Comparison of ENCODE assay signal across 29 cellular contexts in genomic region chr1:236841341-236841740, GRCh38.
"Had no signal": no experiment of that assay in that cellular context is flagged by ENCODE, and none has a peak within 500 bp of the region (broad histone marks: within the 10 kb centered on the region; RNA-seq: fewer than 3 reads in every experiment).

No MANE protein-coding gene starts in this region.

- H3K27me3 ChIP-seq: neural progenitor cell, ovary, right lobe of liver, sigmoid colon, suprapubic skin, testis, tibial artery, transverse colon, upper lobe of right lung, vagina had no signal

- H3K4me1 ChIP-seq: neural progenitor cell, psoas muscle had no signal

- H3K27ac ChIP-seq: neural progenitor cell, ovary, parathyroid adenoma, psoas muscle, right lobe of liver, sigmoid colon, suprapubic skin, testis, tibial artery, transverse colon, upper lobe of right lung, vagina had no signal

- H3K9me3 ChIP-seq: ovary, psoas muscle, right lobe of liver, sigmoid colon, suprapubic skin, testis, tibial artery, transverse colon, upper lobe of right lung, vagina had no signal

- H3K4me1 Mint-ChIP-seq: natural killer cell; nephron; neural progenitor cell; stimulated activated effector memory CD8-positive, alpha-beta T cell treated with anti-CD3 and anti-CD28 coated beads, Interleukin-12 subunit alpha, Interleukin-12 subunit beta, amount 100 ng/mL, for 72 hours; stimulated activated naive CD8-positive, alpha-beta T cell treated with anti-CD3 and anti-CD28 coated beads, Interleukin-15, amount 100 ng/mL, for 72 hours had no signal

- H3K9me3 Mint-ChIP-seq: natural killer cell; nephron; neural progenitor cell; stimulated activated effector memory CD8-positive, alpha-beta T cell treated with anti-CD3 and anti-CD28 coated beads, Interleukin-12 subunit alpha, Interleukin-12 subunit beta, amount 100 ng/mL, for 72 hours; stimulated activated naive CD8-positive, alpha-beta T cell treated with anti-CD3 and anti-CD28 coated beads, Interleukin-15, amount 100 ng/mL, for 72 hours; type B pancreatic cell had no signal

- DNase-seq: natural killer cell; occipital lobe; ovary; posterior cingulate gyrus; psoas muscle; right cardiac atrium; right lobe of liver; sigmoid colon; small intestine; stimulated activated CD4-positive, alpha-beta T cell treated with anti-CD3 and anti-CD28 coated beads, Interleukin-15, amount 100 ng/mL, for 24 hours; stimulated activated CD4-positive, alpha-beta T cell treated with anti-CD3 and anti-CD28 coated beads, Interleukin-2, amount 100 ng/mL, for 24 hours; stimulated activated CD4-positive, alpha-beta T cell treated with anti-CD3 and anti-CD28 coated beads, Interleukin-2, amount 100 ng/mL, for 48 hours; stimulated activated CD4-positive, alpha-beta T cell treated with anti-CD3 and anti-CD28 coated beads, Interleukin-4, amount 100 ng/mL, for 24 hours; stimulated activated naive CD4-positive, alpha-beta T cell; stimulated activated naive CD8-positive, alpha-beta T cell treated with anti-CD3 and anti-CD28 coated beads, Interleukin-15, amount 100 ng/mL, for 72 hours; stimulated activated naive CD8-positive, alpha-beta T cell treated with anti-CD3 and anti-CD28 coated beads, Interleukin-15, Interleukin-2, amounts not matched to agents 100 U/mL and 50 U/mL, for 24 hours; substantia nigra; testis; tibial artery; transverse colon; upper lobe of right lung had no signal

- H3K36me3 ChIP-seq: neural progenitor cell, ovary had no signal

- ATAC-seq: natural killer cell; psoas muscle; right cardiac atrium; right lobe of liver; stimulated activated effector memory CD8-positive, alpha-beta T cell treated with anti-CD3 and anti-CD28 coated beads, Interleukin-12 subunit alpha, Interleukin-12 subunit beta, amount 100 ng/mL, for 72 hours; stimulated activated naive CD8-positive, alpha-beta T cell treated with anti-CD3 and anti-CD28 coated beads, Interleukin-15, amount 100 ng/mL, for 72 hours; stimulated activated naive CD8-positive, alpha-beta T cell treated with anti-CD3 and anti-CD28 coated beads, Interleukin-15, Interleukin-2, amounts not matched to agents 100 U/mL and 50 U/mL, for 24 hours; upper lobe of right lung had no signal

- FAIRE-seq: small intestine had no signal

- H3K4me3 ChIP-seq: neural progenitor cell, ovary, psoas muscle, right lobe of liver, sigmoid colon, suprapubic skin, testis, tibial artery, transverse colon, upper lobe of right lung, vagina had no signal

- H3K27ac Mint-ChIP-seq: natural killer cell; nephron; neural progenitor cell; progenitor cell of endocrine pancreas; stimulated activated effector memory CD8-positive, alpha-beta T cell treated with anti-CD3 and anti-CD28 coated beads, Interleukin-12 subunit alpha, Interleukin-12 subunit beta, amount 100 ng/mL, for 72 hours; stimulated activated naive CD8-positive, alpha-beta T cell treated with anti-CD3 and anti-CD28 coated beads, Interleukin-15, amount 100 ng/mL, for 72 hours; type B pancreatic cell had no signal

- H3K4me3 Mint-ChIP-seq: natural killer cell; nephron; neural progenitor cell; stimulated activated effector memory CD8-positive, alpha-beta T cell treated with anti-CD3 and anti-CD28 coated beads, Interleukin-12 subunit alpha, Interleukin-12 subunit beta, amount 100 ng/mL, for 72 hours; stimulated activated naive CD8-positive, alpha-beta T cell treated with anti-CD3 and anti-CD28 coated beads, Interleukin-15, amount 100 ng/mL, for 72 hours; type B pancreatic cell had no signal

- H3K27me3 Mint-ChIP-seq: progenitor cell of endocrine pancreas; stimulated activated naive CD8-positive, alpha-beta T cell treated with anti-CD3 and anti-CD28 coated beads, Interleukin-15, amount 100 ng/mL, for 72 hours; type B pancreatic cell had no signal
